In genomic region chr15:83107841-83108181, GRCh38 we compare ENCODE assay signal across 9 cellular contexts. TPM values are rescaled to one million over a fixed set of nuclear protein-coding genes. Genes with fewer than 3 reads are reported as not detected.
DNase-seq lines count a peak whose midpoint lies in the region; ATAC-seq and TF ChIP-seq lines count a peak whose summit lies in the region.
"Had no signal": no experiment of that assay in that cellular context is flagged by ENCODE, and none has a peak within 500 bp of the region (broad histone marks: within the 10 kb centered on the region; RNA-seq: fewer than 3 reads in every experiment).

No MANE protein-coding gene starts in this region.

- TF ChIP-seq POLR2A in right lobe of liver (IDR thresholded peaks at IDR 0.05) (no peak), transverse colon (IDR thresholded peaks at IDR 0.05) (no peak)

- H3K27ac ChIP-seq in ascending aorta (peak overlapping the region; percentile 38 to 60), right lobe of liver (peak overlapping the region in 1 of 3 donors; percentile 33), transverse colon (peak overlapping the region; percentile 52 to 66 (median 56))
- H3K27ac ChIP-seq: KMS-11 had no signal

- no peaks in the 10 kb centered on the region for H3K9me3 ChIP-seq in ascending aorta
- no peaks in the 10 kb centered on the region for H3K9me3 ChIP-seq in right lobe of liver
- no peaks in the 10 kb centered on the region for H3K9me3 ChIP-seq in transverse colon

- no peak for DNase-seq in activated T-cell treated with anti-CD3 and anti-CD28 coated beads, Interleukin-2, amount 50 U/mL, for 4 hours
- DNase-seq in activated T-cell treated with anti-CD3 and anti-CD28 coated beads, Interleukin-2, amount 50 U/mL, for 1 hour: no peak
- DNase-seq in ascending aorta (ENCODE audit: low spot score in 2 of 2) (no peak), right lobe of liver (peak in 1 of 3 donors; percentile 58), transverse colon (no peak), NCI-H446 treated with DMSO at 0.1 percent for 48 hours (lab: John Stamatoyannopoulos, UW) (no peak), NCI-H69 (lab: John Stamatoyannopoulos, UW) (no peak), NCI-H1694 (lab: John Stamatoyannopoulos, UW) (no peak)

- intact Hi-C loops in ascending aorta (cut with DNase I): no loop called here
- intact Hi-C loops in right lobe of liver (cut with DNase I): no loop called here
- intact Hi-C loops in transverse colon (cut with DNase I; ENCODE audit: low total_unique reads): no loop called here

- H3K27me3 ChIP-seq in ascending aorta (no peaks in the 10 kb centered on the region), right lobe of liver (no peaks in the 10 kb centered on the region), transverse colon (peaks cover 55% of the 10 kb centered on the region)

- WGBS in right lobe of liver (ENCODE audit: insufficient coverage, low coverage, low lambda C conversion rate, missing lambda C conversion rate): 13% methylated on average over 15 of the region's 30 CpGs
- WGBS in transverse colon (ENCODE audit: low coverage in 1 of 2), 2 donors: 34% methylated on average over 23 of the region's 30 CpGs; no CpG with 5 or more reads in 1 of the 2 donors

- peaks cover 58% of the 10 kb centered on the region for H3K27me3 Mint-ChIP-seq in activated T-cell treated with anti-CD3 and anti-CD28 coated beads, Interleukin-2, amount 50 U/mL, for 4 hours (ENCODE audit: low read depth)

- H3K4me3 Mint-ChIP-seq in activated T-cell treated with anti-CD3 and anti-CD28 coated beads, Interleukin-2, amount 50 U/mL, for 4 hours: peak overlapping the region; percentile 80

- H3K4me1 ChIP-seq in ascending aorta: peaks cover 0 to 7% of the 10 kb centered on the region in 2 donors
- H3K4me1 ChIP-seq in right lobe of liver: peaks cover 0 to 11% (median 0%) of the 10 kb centered on the region in 4 donors
- H3K4me1 ChIP-seq in transverse colon: peaks cover 0 to 14% (median 3%) of the 10 kb centered on the region in 4 donors

- H3K36me3 ChIP-seq in ascending aorta (no peaks in the 10 kb centered on the region), right lobe of liver (no peaks in the 10 kb centered on the region), transverse colon (no peaks in the 10 kb centered on the region)

- H3K9me3 Mint-ChIP-seq in activated T-cell treated with anti-CD3 and anti-CD28 coated beads, Interleukin-2, amount 50 U/mL, for 4 hours: no peaks in the 10 kb centered on the region

- in situ Hi-C loops in transverse colon (cut with MboI; ENCODE audit: low pct_ligation_motif_present in 1 of 4, low pct_unique_long_range_greater_than_20kb in 1 of 4, low sequenced_read_pairs in 3 of 4): no loop called here

- peaks cover 16% of the 10 kb centered on the region for H3K4me1 Mint-ChIP-seq in activated T-cell treated with anti-CD3 and anti-CD28 coated beads, Interleukin-2, amount 50 U/mL, for 4 hours (ENCODE audit: low read depth)

- ATAC-seq in activated T-cell treated with anti-CD3 and anti-CD28 coated beads, Interleukin-2, amount 50 U/mL, for 4 hours: peak; percentile 20 to 29
- ATAC-seq in right lobe of liver: no peak

- TF ChIP-seq CTCF in ascending aorta (IDR thresholded peaks at IDR 0.05) (no peak), right lobe of liver (IDR thresholded peaks at IDR 0.05) (no peak), transverse colon (IDR thresholded peaks at IDR 0.05) (no peak)

- no peak for TF ChIP-seq EP300 in transverse colon (IDR thresholded peaks at IDR 0.05; ENCODE audit: low read depth)

- H3K4me3 ChIP-seq in ascending aorta (peak overlapping the region; percentile 68 to 82), right lobe of liver (peak overlapping the region; percentile 23 to 44 (median 25)), transverse colon (peak overlapping the region; percentile 15 to 48 (median 37))

- H3K36me3 Mint-ChIP-seq in activated T-cell treated with anti-CD3 and anti-CD28 coated beads, Interleukin-2, amount 50 U/mL, for 4 hours (ENCODE audit: insufficient read depth): no peaks in the 10 kb centered on the region

RNA-seq across cellular contexts. Expression of gene TM6SF1, which starts 0.4 kb away (rescaled TPM):
- total RNA-seq in activated T-cell treated with anti-CD3 and anti-CD28 coated beads, Interleukin-2, amount 50 U/mL, for 4 hours: under 1 TPM; 0.38 to 0.63 (median 0.40) TPM
- total RNA-seq in ascending aorta (6.3 TPM), right lobe of liver (1 to 10 TPM in 3 of 6 experiments, under 1 TPM in 3; 0.77 to 1.8 (median 1.1) TPM), transverse colon (1 to 10 TPM in 1 of 4 donors, under 1 TPM in 1, not detected in 2; 0.96 to 1.7 TPM)

RNA-seq across cellular contexts. Expression of gene BTBD1, which starts 40.8 kb away (rescaled TPM):
- total RNA-seq in activated T-cell treated with anti-CD3 and anti-CD28 coated beads, Interleukin-2, amount 50 U/mL, for 4 hours: 10 to 100 TPM; 45.6 to 47.9 (median 46.7) TPM
- total RNA-seq in ascending aorta (63.9 TPM), right lobe of liver (10 to 100 TPM; 15.7 to 49.9 (median 24.2) TPM), transverse colon (10 to 100 TPM; 65.7 to 96.1 (median 74.1) TPM)

Comparison
In these comparisons a context has a peak if more than half of its experiments do, and no peak if none do; other contexts are left out.
1. ATAC-seq: peak in activated T-cell treated with anti-CD3 and anti-CD28 coated beads, Interleukin-2, amount 50 U/mL, for 4 hours (2 of 2); none in right lobe of liver (0 of 4).
2. H3K4me3 ChIP-seq: peak in every context shown above with its lines; median percentile 75 in ascending aorta; 37 in transverse colon; 25 in right lobe of liver.